Comparison of ENCODE assay signal across 27 cellular contexts in the genomic region with DNA sequence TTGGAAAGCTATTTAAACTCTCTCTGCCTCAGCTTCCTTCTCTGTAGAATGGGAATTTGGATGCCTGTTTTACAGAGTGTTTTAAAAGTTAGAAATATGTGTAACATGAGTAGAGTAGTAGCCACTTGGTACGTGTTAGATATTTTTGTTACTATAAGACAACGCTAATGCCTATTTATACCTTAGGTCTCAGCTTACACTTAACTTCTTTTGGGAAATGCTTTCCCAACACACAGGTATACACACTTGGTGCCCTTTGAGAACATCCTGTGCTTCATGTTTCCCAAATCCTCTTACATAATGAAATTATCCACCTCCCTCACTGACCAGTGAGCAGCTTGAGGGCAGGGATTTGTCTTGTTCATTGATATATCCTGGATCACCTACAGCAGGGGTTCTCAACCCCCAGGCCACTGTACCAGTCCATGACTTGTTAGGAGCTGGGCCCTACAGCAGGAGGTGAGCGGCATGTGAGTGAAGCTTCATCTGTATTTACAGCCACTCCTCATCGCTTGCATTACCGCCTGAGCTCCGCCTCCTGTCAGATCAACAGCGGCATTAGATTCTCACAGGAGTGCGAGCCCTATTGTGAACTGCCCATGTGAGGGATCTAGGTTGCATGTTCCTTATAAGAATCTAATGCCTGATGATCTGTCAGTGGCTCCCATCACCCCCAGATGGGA.
"Had no signal": no experiment of that assay in that cellular context is flagged by ENCODE, and none has a peak within 500 bp of the region (broad histone marks: within the 10 kb centered on the region; RNA-seq: fewer than 3 reads in every experiment).

No MANE protein-coding gene starts in this region.

- H3K27ac ChIP-seq: neutrophil, pancreas, prostate gland, stomach, thoracic aorta, thyroid gland, tibial nerve, upper lobe of right lung, vagina had no signal

- DNase-seq: naive B cell; naive thymus-derived CD8-positive, alpha-beta T cell; nephron progenitor cell; nucleus accumbens; pancreas; right cardiac atrium; small intestine; stimulated activated CD4-positive, alpha-beta T cell treated with anti-CD3 and anti-CD28 coated beads, Interleukin-15, amount 100 ng/mL, for 24 hours; stimulated activated CD4-positive, alpha-beta T cell treated with anti-CD3 and anti-CD28 coated beads, Interleukin-2, amount 100 ng/mL, for 24 hours; stimulated activated CD4-positive, alpha-beta T cell treated with anti-CD3 and anti-CD28 coated beads, Interleukin-2, amount 100 ng/mL, for 48 hours; stimulated activated CD4-positive, alpha-beta T cell treated with anti-CD3 and anti-CD28 coated beads, Interleukin-4, amount 100 ng/mL, for 24 hours; stimulated activated naive B cell treated with anti-CD40 and anti-IgM and Interleukin-4, amounts not matched to agents 10 μg/mL and 1 μg/mL and 100 μg/mL, for 72 hours; stimulated activated naive CD4-positive, alpha-beta T cell treated with Interleukin-2 at 50 U/mL for 16 hours; stomach; thyroid gland; upper lobe of right lung had no signal

- ATAC-seq: naive thymus-derived CD8-positive, alpha-beta T cell; natural killer cell treated with Interleukin-12 subunit alpha and Interleukin-12 subunit beta and Interleukin-15 and Interleukin-18, amount 100 ng/mL, for 72 hours; pancreas; right cardiac atrium; sciatic nerve; stimulated activated effector memory CD8-positive, alpha-beta T cell treated with anti-CD3 and anti-CD28 coated beads, Interleukin-12 subunit alpha, Interleukin-12 subunit beta, amount 100 ng/mL, for 72 hours; stimulated activated naive B cell treated with anti-CD40 and anti-IgM and Interleukin-4, amounts not matched to agents 10 μg/mL and 1 μg/mL and 100 μg/mL, for 72 hours; upper lobe of right lung had no signal

- H3K36me3 Mint-ChIP-seq: naive thymus-derived CD8-positive, alpha-beta T cell; natural killer cell treated with Interleukin-12 subunit alpha and Interleukin-12 subunit beta and Interleukin-15 and Interleukin-18, amount 100 ng/mL, for 72 hours; stimulated activated effector memory CD8-positive, alpha-beta T cell treated with anti-CD3 and anti-CD28 coated beads, Interleukin-12 subunit alpha, Interleukin-12 subunit beta, amount 100 ng/mL, for 72 hours had no signal

- H3K27ac Mint-ChIP-seq: naive B cell; natural killer cell treated with Interleukin-12 subunit alpha and Interleukin-12 subunit beta and Interleukin-15 and Interleukin-18, amount 100 ng/mL, for 72 hours; nephron progenitor cell; stimulated activated effector memory CD8-positive, alpha-beta T cell treated with anti-CD3 and anti-CD28 coated beads, Interleukin-12 subunit alpha, Interleukin-12 subunit beta, amount 100 ng/mL, for 72 hours; stimulated activated naive B cell treated with anti-CD40 and anti-IgM and Interleukin-4, amounts not matched to agents 10 μg/mL and 1 μg/mL and 100 μg/mL, for 72 hours; stimulated activated naive CD8-positive, alpha-beta T cell treated with anti-CD3 and anti-CD28 coated beads, Interleukin-15, Interleukin-2, amounts not matched to agents 100 ng/mL and 50 ng/mL, for 24 hours; type B pancreatic cell had no signal

- H3K4me1 Mint-ChIP-seq: nephron progenitor cell had no signal

- H3K9me3 ChIP-seq: neutrophil, pancreas, prostate gland, stomach, thoracic aorta, thyroid gland, tibial nerve, upper lobe of right lung, vagina had no signal

- H3K4me1 ChIP-seq: pancreas, prostate gland, thyroid gland, tibial nerve, upper lobe of right lung, vagina had no signal

- H3K4me3 ChIP-seq: pancreas, prostate gland, stomach, thoracic aorta, thyroid gland, tibial nerve, upper lobe of right lung, vagina had no signal

- H3K9me3 Mint-ChIP-seq: natural killer cell treated with Interleukin-12 subunit alpha and Interleukin-12 subunit beta and Interleukin-15 and Interleukin-18, amount 100 ng/mL, for 72 hours; neural crest cell; stimulated activated effector memory CD8-positive, alpha-beta T cell treated with anti-CD3 and anti-CD28 coated beads, Interleukin-12 subunit alpha, Interleukin-12 subunit beta, amount 100 ng/mL, for 72 hours; stimulated activated naive B cell treated with anti-CD40 and anti-IgM and Interleukin-4, amounts not matched to agents 10 μg/mL and 1 μg/mL and 100 μg/mL, for 72 hours; stimulated activated naive CD8-positive, alpha-beta T cell treated with anti-CD3 and anti-CD28 coated beads, Interleukin-15, Interleukin-2, amounts not matched to agents 100 ng/mL and 50 ng/mL, for 24 hours had no signal

- H3K27me3 Mint-ChIP-seq: naive thymus-derived CD8-positive, alpha-beta T cell; natural killer cell treated with Interleukin-12 subunit alpha and Interleukin-12 subunit beta and Interleukin-15 and Interleukin-18, amount 100 ng/mL, for 72 hours; stimulated activated naive CD8-positive, alpha-beta T cell treated with anti-CD3 and anti-CD28 coated beads, Interleukin-15, Interleukin-2, amounts not matched to agents 100 ng/mL and 50 ng/mL, for 24 hours; type B pancreatic cell had no signal

- H3K4me3 Mint-ChIP-seq: naive B cell; natural killer cell treated with Interleukin-12 subunit alpha and Interleukin-12 subunit beta and Interleukin-15 and Interleukin-18, amount 100 ng/mL, for 72 hours; nephron progenitor cell; neural crest cell; stimulated activated effector memory CD8-positive, alpha-beta T cell treated with anti-CD3 and anti-CD28 coated beads, Interleukin-12 subunit alpha, Interleukin-12 subunit beta, amount 100 ng/mL, for 72 hours; stimulated activated naive B cell treated with anti-CD40 and anti-IgM and Interleukin-4, amounts not matched to agents 10 μg/mL and 1 μg/mL and 100 μg/mL, for 72 hours; stimulated activated naive CD8-positive, alpha-beta T cell treated with anti-CD3 and anti-CD28 coated beads, Interleukin-15, Interleukin-2, amounts not matched to agents 100 ng/mL and 50 ng/mL, for 24 hours; type B pancreatic cell had no signal

- H3K36me3 ChIP-seq: neutrophil, pancreas, prostate gland, stomach, thoracic aorta, thyroid gland, tibial nerve, upper lobe of right lung, vagina had no signal

- H3K27me3 ChIP-seq: neutrophil, pancreas, stomach, thyroid gland, tibial nerve, upper lobe of right lung, vagina had no signal
